In the genomic region with DNA sequence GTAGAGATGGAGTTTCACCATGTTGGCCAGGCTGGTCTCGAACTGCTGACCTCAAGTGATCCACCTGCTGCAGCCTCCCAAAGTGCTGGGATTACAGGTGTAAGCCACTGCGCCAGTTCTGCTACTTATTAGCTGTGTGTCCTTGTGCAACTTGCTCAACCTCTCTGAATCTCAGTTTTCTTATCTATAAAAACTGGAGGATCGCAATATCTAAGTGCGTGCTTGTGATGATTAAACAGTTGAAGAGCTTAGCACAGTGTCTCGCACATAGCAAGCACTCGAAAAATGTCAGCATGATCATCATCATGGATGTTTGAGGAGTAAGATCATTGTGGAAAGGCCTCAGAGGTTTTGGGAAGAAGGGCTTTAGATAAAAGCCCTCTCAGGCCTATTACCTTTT, we compare ENCODE assay signal across 30 cellular contexts. TPM values are rescaled to one million over a fixed set of nuclear protein-coding genes. Genes with fewer than 3 reads are reported as not detected.
"Had no signal": no experiment of that assay in that cellular context is flagged by ENCODE, and none has a peak within 500 bp of the region (broad histone marks: within the 10 kb centered on the region; RNA-seq: fewer than 3 reads in every experiment).

No MANE protein-coding gene starts in this region.

- H3K27me3 ChIP-seq: ascending aorta, Peyer's patch, SJSA1 had no signal

- H3K4me2 ChIP-seq: KMS-11 had no signal

- H3K27me3 Mint-ChIP-seq: activated CD8-positive, alpha-beta T cell treated with anti-CD3 and anti-CD28 coated beads for 36 hours; activated naive CD4-positive, alpha-beta T cell treated with anti-CD3 and anti-CD28 coated beads, Interleukin-2, amount 10 ng/mL, durations not matched to agents 7 days and 5 days; activated naive CD8-positive, alpha-beta T cell treated with anti-CD3 and anti-CD28 coated beads, Interleukin-2, amount 10 ng/mL, durations not matched to agents 7 days and 5 days; brain; central memory CD8-positive, alpha-beta T cell had no signal

- H3K27ac ChIP-seq: ascending aorta, KMS-11, SJSA1 had no signal

- H3K4me3 Mint-ChIP-seq: activated CD8-positive, alpha-beta T cell treated with anti-CD3 and anti-CD28 coated beads for 36 hours; activated naive CD4-positive, alpha-beta T cell treated with anti-CD3 and anti-CD28 coated beads, Interleukin-2, amount 10 ng/mL, durations not matched to agents 7 days and 5 days; activated naive CD8-positive, alpha-beta T cell treated with anti-CD3 and anti-CD28 coated beads, Interleukin-2, amount 10 ng/mL, durations not matched to agents 7 days and 5 days; activated T-cell treated with anti-CD3 and anti-CD28 coated beads, Interleukin-2, amount 50 U/mL, for 72 hours; central memory CD8-positive, alpha-beta T cell; T-helper 2 cell treated with Interferon-gamma antibody and Interleukin-4, amounts not matched to agents 5 μg/mL and 100 μg/mL, for 36 hours had no signal

- H3K9ac ChIP-seq: KMS-11 had no signal

- H3K4me3 ChIP-seq: ascending aorta, Peyer's patch, SJSA1 had no signal

- H3K4me1 Mint-ChIP-seq: activated naive CD4-positive, alpha-beta T cell treated with anti-CD3 and anti-CD28 coated beads, Interleukin-2, amount 10 ng/mL, durations not matched to agents 7 days and 5 days; central memory CD8-positive, alpha-beta T cell had no signal

- H3K9me3 Mint-ChIP-seq: activated CD8-positive, alpha-beta T cell treated with anti-CD3 and anti-CD28 coated beads for 36 hours; activated naive CD4-positive, alpha-beta T cell treated with anti-CD3 and anti-CD28 coated beads, Interleukin-2, amount 10 ng/mL, durations not matched to agents 7 days and 5 days; activated naive CD8-positive, alpha-beta T cell treated with anti-CD3 and anti-CD28 coated beads, Interleukin-2, amount 10 ng/mL, durations not matched to agents 7 days and 5 days; activated T-cell treated with anti-CD3 and anti-CD28 coated beads, Interleukin-2, amount 50 U/mL, for 72 hours; activated T-helper 2 cell treated with anti-CD3 and anti-CD28 coated beads, Interferon-gamma antibody, Interleukin-2, Interleukin-4, amounts not matched to agents 10 μg/mL and 5 μg/mL and 100 μg/mL, durations not matched to agents 14 hours and 24 hours and 36 hours; brain; central memory CD8-positive, alpha-beta T cell; T-helper 2 cell treated with Interferon-gamma antibody and Interleukin-4, amounts not matched to agents 5 μg/mL and 100 μg/mL, for 36 hours had no signal

- ATAC-seq: activated CD4-positive, CD25-positive, alpha-beta regulatory T cell treated with anti-CD3 and anti-CD28 coated beads, Interleukin-2, amount 50 U/mL, for 24 hours; activated CD8-positive, alpha-beta T cell treated with anti-CD3 and anti-CD28 coated beads for 36 hours; activated T-cell treated with anti-CD3 and anti-CD28 coated beads, Interleukin-2, amount 50 U/mL, for 72 hours; SK-N-SH treated with all-trans-retinoic acid at 6 μM for 48 hours had no signal

- DNase-seq: activated CD4-positive, alpha-beta T cell treated with anti-CD3 and anti-CD28 coated beads for 4 hours; activated CD8-positive, alpha-beta memory T cell treated with anti-CD3 and anti-CD28 coated beads, Interleukin-2, amount 50 U/mL, for 4 hours; activated CD8-positive, alpha-beta T cell treated with anti-CD3 and anti-CD28 coated beads for 36 hours; activated gamma-delta T cell treated with Interleukin-2 at 50 U/mL for 16 hours; activated naive CD4-positive, alpha-beta T cell treated with anti-CD3 and anti-CD28 coated beads, Interleukin-2, amount 10 ng/mL, durations not matched to agents 7 days and 5 days; activated naive CD8-positive, alpha-beta T cell treated with anti-CD3 and anti-CD28 coated beads, Interleukin-2, amount 10 ng/mL, durations not matched to agents 7 days and 5 days; activated T-cell treated with anti-CD3 and anti-CD28 coated beads, Interleukin-2, amount 50 U/mL, for 72 hours; amniotic stem cell; NCI-H1092; NCI-H1417; NCI-H1930; NCI-H2107; NCI-H2171 treated with DMSO at 0.1 percent for 48 hours; NCI-H226; NCI-H510A; NCI-H69; Peyer's patch; SHP77; SW 1271 had no signal

- H3K9me3 ChIP-seq: ascending aorta, Peyer's patch, SJSA1 had no signal

- H3K27ac Mint-ChIP-seq: activated CD8-positive, alpha-beta T cell treated with anti-CD3 and anti-CD28 coated beads for 36 hours; activated naive CD4-positive, alpha-beta T cell treated with anti-CD3 and anti-CD28 coated beads, Interleukin-2, amount 10 ng/mL, durations not matched to agents 7 days and 5 days; activated naive CD8-positive, alpha-beta T cell treated with anti-CD3 and anti-CD28 coated beads, Interleukin-2, amount 10 ng/mL, durations not matched to agents 7 days and 5 days; activated T-helper 2 cell treated with anti-CD3 and anti-CD28 coated beads, Interferon-gamma antibody, Interleukin-2, Interleukin-4, amounts not matched to agents 10 μg/mL and 5 μg/mL and 100 μg/mL, durations not matched to agents 14 hours and 24 hours and 36 hours; T-helper 2 cell treated with Interferon-gamma antibody and Interleukin-4, amounts not matched to agents 5 μg/mL and 100 μg/mL, for 36 hours had no signal

- H3K4me1 ChIP-seq: ascending aorta had no signal

- H3K36me3 Mint-ChIP-seq: activated naive CD4-positive, alpha-beta T cell treated with anti-CD3 and anti-CD28 coated beads, Interleukin-2, amount 10 ng/mL, durations not matched to agents 7 days and 5 days; activated naive CD8-positive, alpha-beta T cell treated with anti-CD3 and anti-CD28 coated beads, Interleukin-2, amount 10 ng/mL, durations not matched to agents 7 days and 5 days had no signal

RNA-seq across cellular contexts. Expression of a gene that starts 27.4 kb away (rescaled TPM):
- total RNA-seq: activated CD8-positive, alpha-beta T cell treated with anti-CD3 and anti-CD28 coated beads for 36 hours; activated naive CD8-positive, alpha-beta T cell treated with anti-CD3 and anti-CD28 coated beads, Interleukin-2, amount 10 ng/mL, durations not matched to agents 7 days and 5 days; activated T-cell treated with anti-CD3 and anti-CD28 coated beads, Interleukin-2, amount 50 U/mL, for 72 hours; activated T-helper 2 cell treated with anti-CD3 and anti-CD28 coated beads, Interferon-gamma antibody, Interleukin-2, Interleukin-4, amounts not matched to agents 10 μg/mL and 5 μg/mL and 100 μg/mL, durations not matched to agents 14 hours and 24 hours and 36 hours; ascending aorta; MCF 10A; SJSA1; T-helper 1 cell treated with Interleukin-12 subunit alpha and Interleukin-12 subunit beta and Interleukin-4 antibody, amounts not matched to agents 30 ng/mL and 1 ng/mL, for 36 hours had no signal

RNA-seq across cellular contexts. Expression of a gene that starts 29.2 kb away (rescaled TPM):
- total RNA-seq: activated CD8-positive, alpha-beta T cell treated with anti-CD3 and anti-CD28 coated beads for 36 hours; activated naive CD8-positive, alpha-beta T cell treated with anti-CD3 and anti-CD28 coated beads, Interleukin-2, amount 10 ng/mL, durations not matched to agents 7 days and 5 days; activated T-helper 2 cell treated with anti-CD3 and anti-CD28 coated beads, Interferon-gamma antibody, Interleukin-2, Interleukin-4, amounts not matched to agents 10 μg/mL and 5 μg/mL and 100 μg/mL, durations not matched to agents 14 hours and 24 hours and 36 hours; MCF 10A; T-helper 1 cell treated with Interleukin-12 subunit alpha and Interleukin-12 subunit beta and Interleukin-4 antibody, amounts not matched to agents 30 ng/mL and 1 ng/mL, for 36 hours had no signal
